Comparison of ENCODE assay signal across 8 cellular contexts in genomic region chr7:132654150-132654549, GRCh38.
DNase-seq lines count a peak whose midpoint lies in the region; ATAC-seq and TF ChIP-seq lines count a peak whose summit lies in the region.

No MANE protein-coding gene starts in this region.

- peaks cover 38% of the 10 kb centered on the region for H3K4me1 Mint-ChIP-seq in CD8-positive, alpha-beta T cell (ENCODE audit: low read depth)
- peaks cover 38% of the 10 kb centered on the region for H3K4me1 Mint-ChIP-seq in activated CD4-positive, alpha-beta memory T cell treated with anti-CD3 and anti-CD28 coated beads, Interleukin-2, amount 10 ng/mL, durations not matched to agents 7 days and 5 days
- H3K4me1 Mint-ChIP-seq in naive thymus-derived CD4-positive, alpha-beta T cell = peaks cover 19 to 57% (median 45%) of the 10 kb centered on the region in 7 donors

- H3K4me3 ChIP-seq in CD8-positive, alpha-beta T cell (ENCODE audit: low read depth, low read length) = no peak overlapping the region
- no peak overlapping the region for H3K4me3 ChIP-seq in naive thymus-derived CD4-positive, alpha-beta T cell (ENCODE audit: low read length)

- no peak for ATAC-seq in CD8-positive, alpha-beta T cell
- peak; percentile 71 for ATAC-seq in HG03280 (IDR thresholded peaks at IDR 0.05; ENCODE audit: unreplicated experiment)
- ATAC-seq in naive thymus-derived CD4-positive, alpha-beta T cell = peak; percentile 48
- ATAC-seq in Right ventricle myocardium inferior = no peak

- TF ChIP-seq CTCF in CD8-positive, alpha-beta T cell (IDR thresholded peaks at IDR 0.05) = no peak

- no peaks in the 10 kb centered on the region for H3K9me3 Mint-ChIP-seq in CD8-positive, alpha-beta T cell
- peaks cover 7% of the 10 kb centered on the region for H3K9me3 Mint-ChIP-seq in activated CD4-positive, alpha-beta memory T cell treated with anti-CD3 and anti-CD28 coated beads, Interleukin-2, amount 10 ng/mL, durations not matched to agents 7 days and 5 days
- H3K9me3 Mint-ChIP-seq in naive thymus-derived CD4-positive, alpha-beta T cell = peaks cover 0 to 11% (median 5%) of the 10 kb centered on the region in 11 donors

- CTCF ChIA-PET in CD8-positive, alpha-beta T cell (lab: Charles Lee) = interaction anchor here (0.7 to 0.9 kb wide), 5 partner anchors 22 to 862 kb away, joined by 3 to 4 read pairs (median 3); no protein-coding TSS in a partner anchor
- CTCF ChIA-PET in activated CD4-positive, alpha-beta memory T cell treated with anti-CD3 and anti-CD28 coated beads, Interleukin-2, amount 10 ng/mL, durations not matched to agents 7 days and 5 days (lab: Charles Lee) = interaction anchor here (0.8 to 2.9 kb wide), 4 partner anchors 10 to 336 kb away, joined by 3 to 21 read pairs (median 7); no protein-coding TSS in a partner anchor
- CTCF ChIA-PET in naive thymus-derived CD4-positive, alpha-beta T cell (lab: Charles Lee) = interaction anchor here (0.7 kb wide), 2 partner anchors 117 to 283 kb away, joined by 3 to 6 read pairs; no protein-coding TSS in a partner anchor

- no peaks in the 10 kb centered on the region for H3K36me3 ChIP-seq in CD8-positive, alpha-beta T cell (ENCODE audit: insufficient read depth, low read length)
- H3K36me3 ChIP-seq in naive thymus-derived CD4-positive, alpha-beta T cell (ENCODE audit: control insufficient read depth in 2 of 3, insufficient read depth in 3 of 3, low read length in 3 of 3) = no peaks in the 10 kb centered on the region

- no peak overlapping the region for H3K27ac Mint-ChIP-seq in CD8-positive, alpha-beta T cell
- H3K27ac Mint-ChIP-seq in activated CD4-positive, alpha-beta memory T cell treated with anti-CD3 and anti-CD28 coated beads, Interleukin-2, amount 10 ng/mL, durations not matched to agents 7 days and 5 days = peak overlapping the region; percentile 56
- H3K27ac Mint-ChIP-seq in naive thymus-derived CD4-positive, alpha-beta T cell = peak overlapping the region in 5 of 9 donors; percentile 6 to 92 (median 84)

- peak in 1 of 7 experiments; percentile 31 for DNase-seq in CD8-positive, alpha-beta T cell
- DNase-seq in GM19238 (ENCODE audit: insufficient read length, low spot score) (peak; percentile 40), NCI-H774 (lab: John Stamatoyannopoulos, UW) (no peak), Right ventricle myocardium inferior (ENCODE audit: missing footprints) (no peak)
- DNase-seq in activated CD4-positive, alpha-beta memory T cell treated with anti-CD3 and anti-CD28 coated beads, Interleukin-2, amount 10 ng/mL, durations not matched to agents 7 days and 5 days = no peak
- DNase-seq in naive thymus-derived CD4-positive, alpha-beta T cell = peak in 4 of 9 donors; percentile 23 to 32 (median 26)
- DNase-seq in activated CD4-positive, CD25-positive, alpha-beta regulatory T cell (lab: John Stamatoyannopoulos, UW) = no peak

- H3K4me3 Mint-ChIP-seq in CD8-positive, alpha-beta T cell = peak overlapping the region; percentile 24
- H3K4me3 Mint-ChIP-seq in activated CD4-positive, alpha-beta memory T cell treated with anti-CD3 and anti-CD28 coated beads, Interleukin-2, amount 10 ng/mL, durations not matched to agents 7 days and 5 days = no peak overlapping the region
- peak overlapping the region in 8 of 10 donors; percentile 44 to 75 (median 54) for H3K4me3 Mint-ChIP-seq in naive thymus-derived CD4-positive, alpha-beta T cell

- POLR2A ChIA-PET in CD8-positive, alpha-beta T cell (lab: Charles Lee) = interaction anchor here (0.7 to 2.1 kb wide), 2 partner anchors 12 to 66 kb away, joined by 3 to 10 read pairs; no protein-coding TSS in a partner anchor
- POLR2A ChIA-PET in activated CD4-positive, alpha-beta memory T cell treated with anti-CD3 and anti-CD28 coated beads, Interleukin-2, amount 10 ng/mL, durations not matched to agents 7 days and 5 days (lab: Charles Lee) = no interaction called here
- POLR2A ChIA-PET in naive thymus-derived CD4-positive, alpha-beta T cell (lab: Charles Lee) = interaction anchor here (0.6 to 1.0 kb wide), 2 partner anchors 12 to 49 kb away, joined by 3 to 4 read pairs; no protein-coding TSS in a partner anchor

- no peaks in the 10 kb centered on the region for H3K27me3 Mint-ChIP-seq in CD8-positive, alpha-beta T cell (ENCODE audit: low read depth)
- no peaks in the 10 kb centered on the region for H3K27me3 Mint-ChIP-seq in activated CD4-positive, alpha-beta memory T cell treated with anti-CD3 and anti-CD28 coated beads, Interleukin-2, amount 10 ng/mL, durations not matched to agents 7 days and 5 days
- H3K27me3 Mint-ChIP-seq in naive thymus-derived CD4-positive, alpha-beta T cell = no peaks in the 10 kb centered on the region

- peaks cover 26% of the 10 kb centered on the region for H3K4me1 ChIP-seq in CD8-positive, alpha-beta T cell (ENCODE audit: insufficient read depth, low read length)
- H3K4me1 ChIP-seq in naive thymus-derived CD4-positive, alpha-beta T cell (ENCODE audit: control insufficient read depth in 2 of 2, insufficient read depth in 2 of 2, low read length in 2 of 2) = peaks cover 14 to 21% of the 10 kb centered on the region in 2 donors

- no peaks in the 10 kb centered on the region for H3K36me3 Mint-ChIP-seq in CD8-positive, alpha-beta T cell
- H3K36me3 Mint-ChIP-seq in activated CD4-positive, alpha-beta memory T cell treated with anti-CD3 and anti-CD28 coated beads, Interleukin-2, amount 10 ng/mL, durations not matched to agents 7 days and 5 days (ENCODE audit: low read depth) = peaks cover 5% of the 10 kb centered on the region
- peaks cover 0 to 21% (median 0%) of the 10 kb centered on the region in 5 donors for H3K36me3 Mint-ChIP-seq in naive thymus-derived CD4-positive, alpha-beta T cell

- intact Hi-C loops in CD8-positive, alpha-beta T cell (cut with DNase I, micrococcal nuclease) = loop anchor here in 1 of 2 experiments (10.0 kb wide), 1 partner anchor 431 kb away; the partner anchor contains the start of gene CHCHD3
- intact Hi-C loops in naive thymus-derived CD4-positive, alpha-beta T cell (cut with micrococcal nuclease) = loop anchor here (2.0 to 10.0 kb wide), 3 partner anchors 121 to 601 kb away; partner anchors contain the start of genes CHCHD3 (in 1 of the 2) and EXOC4 (in 1 of the 2)
- intact Hi-C loops in Right ventricle myocardium inferior (cut with DNase I) = no loop called here

- H3K27ac ChIP-seq in CD8-positive, alpha-beta T cell (ENCODE audit: low read depth, low read length) = no peak overlapping the region
- H3K27ac ChIP-seq in naive thymus-derived CD4-positive, alpha-beta T cell (ENCODE audit: low read depth, low read length) = no peak overlapping the region

- no peaks in the 10 kb centered on the region for H3K9me3 ChIP-seq in CD8-positive, alpha-beta T cell (ENCODE audit: low read length)
- no peaks in the 10 kb centered on the region for H3K9me3 ChIP-seq in naive thymus-derived CD4-positive, alpha-beta T cell (ENCODE audit: control insufficient read depth in 2 of 3, low read length in 3 of 3)

- no peaks in the 10 kb centered on the region for H3K27me3 ChIP-seq in CD8-positive, alpha-beta T cell (ENCODE audit: insufficient read depth, low read length)
- H3K27me3 ChIP-seq in naive thymus-derived CD4-positive, alpha-beta T cell (ENCODE audit: control insufficient read depth in 2 of 2, insufficient read depth in 2 of 2, low read length in 2 of 2) = no peaks in the 10 kb centered on the region

Comparison
In these comparisons a context has a peak if more than half of its experiments do, and no peak if none do; other contexts are left out.
1. ATAC-seq: peak in HG03280 (single experiment) and naive thymus-derived CD4-positive, alpha-beta T cell (single experiment); none in CD8-positive, alpha-beta T cell (single experiment) and Right ventricle myocardium inferior (single experiment).